In the genomic region with DNA sequence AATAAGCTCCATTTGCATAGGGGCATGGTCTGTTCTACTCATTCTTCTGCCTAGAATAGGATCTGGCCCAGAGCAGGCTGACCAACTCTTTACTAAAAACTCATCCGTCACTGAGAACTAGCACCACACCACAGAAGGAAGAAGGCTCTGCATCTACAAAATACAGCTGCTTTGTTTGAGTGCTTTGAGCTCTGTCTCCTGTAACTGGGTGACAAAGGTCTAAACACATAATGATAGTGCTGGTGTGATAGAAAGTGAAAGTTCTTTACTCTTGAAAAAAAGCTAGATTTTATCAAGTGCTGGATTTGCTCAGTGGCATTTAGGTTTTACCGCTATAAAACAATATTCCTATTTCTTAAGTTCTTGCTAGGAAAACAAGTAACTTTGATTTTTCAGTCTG, we compare ENCODE assay signal across 19 cellular contexts.
A peak's percentile ranks its signal among the peaks of the same experiment; 100 is the strongest.
DNase-seq lines count a peak whose midpoint lies in the region; ATAC-seq lines count a peak whose summit lies in the region.
"Had no signal": no experiment of that assay in that cellular context is flagged by ENCODE, and none has a peak within 500 bp of the region (broad histone marks: within the 10 kb centered on the region; RNA-seq: fewer than 3 reads in every experiment).

No MANE protein-coding gene starts in this region.

- POLR2A ChIA-PET in naive thymus-derived CD4-positive, alpha-beta T cell (lab: Charles Lee) = no interaction called here

- H3K4me1 ChIP-seq in naive thymus-derived CD4-positive, alpha-beta T cell (ENCODE audit: control insufficient read depth in 2 of 2, insufficient read depth in 2 of 2, low read length in 2 of 2) = no peaks in the 10 kb centered on the region

- no peak overlapping the region for H3K4me3 Mint-ChIP-seq in activated naive CD4-positive, alpha-beta T cell treated with anti-CD3 and anti-CD28 coated beads for 36 hours
- peak overlapping the region in 6 of 10 donors; percentile 5 to 57 (median 24) for H3K4me3 Mint-ChIP-seq in naive thymus-derived CD4-positive, alpha-beta T cell
- H3K4me3 Mint-ChIP-seq: activated T-cell treated with anti-CD3 and anti-CD28 coated beads, Interleukin-2, amount 50 U/mL, for 4 hours; CD4-positive, CD25-positive, alpha-beta regulatory T cell; endodermal cell; mesothelial cell of epicardium had no signal

- CTCF ChIA-PET in activated naive CD4-positive, alpha-beta T cell treated with anti-CD3 and anti-CD28 coated beads for 36 hours (lab: Charles Lee) = interaction anchor here (1.7 kb wide), 1 partner anchor 271 kb away, joined by 3 read pairs; no protein-coding TSS in a partner anchor
- CTCF ChIA-PET in naive thymus-derived CD4-positive, alpha-beta T cell (lab: Charles Lee) = no interaction called here

- H3K27ac Mint-ChIP-seq in activated naive CD4-positive, alpha-beta T cell treated with anti-CD3 and anti-CD28 coated beads, Interleukin-2, amount 50 U/mL, for 72 hours = no peak overlapping the region
- H3K27ac Mint-ChIP-seq in activated naive CD4-positive, alpha-beta T cell treated with anti-CD3 and anti-CD28 coated beads for 36 hours = no peak overlapping the region
- H3K27ac Mint-ChIP-seq in naive thymus-derived CD4-positive, alpha-beta T cell = peak overlapping the region in 3 of 9 donors; percentile 1 to 54 (median 43)
- H3K27ac Mint-ChIP-seq: endodermal cell, mesothelial cell of epicardium had no signal

- intact Hi-C loops in activated naive CD4-positive, alpha-beta T cell treated with anti-CD3 and anti-CD28 coated beads for 36 hours (cut with micrococcal nuclease) = loop anchor here (2.0 kb wide), 1 partner anchor 140 kb away; a partner anchor contains a TSS
- intact Hi-C loops in naive thymus-derived CD4-positive, alpha-beta T cell (cut with micrococcal nuclease) = no loop called here

- H3K9me3 ChIP-seq in naive thymus-derived CD4-positive, alpha-beta T cell (ENCODE audit: control insufficient read depth in 2 of 3, low read length in 3 of 3) = no peaks in the 10 kb centered on the region

- no peaks in the 10 kb centered on the region for H3K27me3 Mint-ChIP-seq in activated naive CD4-positive, alpha-beta T cell treated with anti-CD3 and anti-CD28 coated beads for 36 hours (ENCODE audit: low read depth)
- peaks cover 0 to 4% (median 0%) of the 10 kb centered on the region in 5 donors for H3K27me3 Mint-ChIP-seq in naive thymus-derived CD4-positive, alpha-beta T cell
- H3K27me3 Mint-ChIP-seq: CD4-positive, CD25-positive, alpha-beta regulatory T cell had no signal

- H3K36me3 ChIP-seq in naive thymus-derived CD4-positive, alpha-beta T cell (ENCODE audit: control insufficient read depth in 2 of 3, insufficient read depth in 3 of 3, low read length in 3 of 3) = no peaks in the 10 kb centered on the region

- H3K36me3 Mint-ChIP-seq in activated naive CD4-positive, alpha-beta T cell treated with anti-CD3 and anti-CD28 coated beads, Interleukin-2, amount 50 U/mL, for 72 hours = no peaks in the 10 kb centered on the region
- no peaks in the 10 kb centered on the region for H3K36me3 Mint-ChIP-seq in activated naive CD4-positive, alpha-beta T cell treated with anti-CD3 and anti-CD28 coated beads for 36 hours (ENCODE audit: low read depth)
- peaks cover 0 to 10% (median 8%) of the 10 kb centered on the region in 5 donors for H3K36me3 Mint-ChIP-seq in naive thymus-derived CD4-positive, alpha-beta T cell
- H3K36me3 Mint-ChIP-seq: CD4-positive, CD25-positive, alpha-beta regulatory T cell; mesothelial cell of epicardium had no signal

- H3K4me3 ChIP-seq in naive thymus-derived CD4-positive, alpha-beta T cell (ENCODE audit: low read length) = no peak overlapping the region
- H3K4me3 ChIP-seq: hepatocyte had no signal

- peaks cover 23% of the 10 kb centered on the region for H3K4me1 Mint-ChIP-seq in activated naive CD4-positive, alpha-beta T cell treated with anti-CD3 and anti-CD28 coated beads for 36 hours (ENCODE audit: low read depth)
- peaks cover 0 to 32% (median 18%) of the 10 kb centered on the region in 7 donors for H3K4me1 Mint-ChIP-seq in naive thymus-derived CD4-positive, alpha-beta T cell
- H3K4me1 Mint-ChIP-seq: endodermal cell, mesothelial cell of epicardium had no signal

- ATAC-seq in activated naive CD4-positive, alpha-beta T cell treated with anti-CD3 and anti-CD28 coated beads, Interleukin-2, amount 50 U/mL, for 72 hours = peak; percentile 46 to 69
- ATAC-seq in GM21528 (IDR thresholded peaks at IDR 0.05; ENCODE audit: low FRiP score, unreplicated experiment) (peak; percentile 44), HG03432 (IDR thresholded peaks at IDR 0.05; ENCODE audit: unreplicated experiment) (peak; percentile 68), GM18498 (IDR thresholded peaks at IDR 0.05; ENCODE audit: unreplicated experiment) (no peak)
- no peak for ATAC-seq in naive thymus-derived CD4-positive, alpha-beta T cell
- ATAC-seq: PC-3 had no signal

- no peak for DNase-seq in activated naive CD4-positive, alpha-beta T cell treated with anti-CD3 and anti-CD28 coated beads, Interleukin-2, amount 50 U/mL, for 72 hours (ENCODE audit: low spot score in 2 of 2)
- DNase-seq in activated naive CD4-positive, alpha-beta T cell treated with anti-CD3 and anti-CD28 coated beads for 36 hours = no peak
- DNase-seq in naive thymus-derived CD4-positive, alpha-beta T cell = peak in 1 of 9 donors; percentile 2
- DNase-seq in NCI-H82 treated with DMSO at 0.1 percent for 48 hours (lab: John Stamatoyannopoulos, UW; ENCODE audit: unreplicated experiment) (no peak), NCI-H146 (lab: John Stamatoyannopoulos, UW) (no peak)
- DNase-seq: activated T-cell treated with anti-CD3 and anti-CD28 coated beads, Interleukin-2, amount 50 U/mL, for 4 hours; anterior cingulate cortex; endodermal cell; IMR-90; MV-4-11; NCI-H2107; NCI-H69; PC-3 had no signal

- no peak overlapping the region for H3K27ac ChIP-seq in naive thymus-derived CD4-positive, alpha-beta T cell (ENCODE audit: low read depth, low read length)
- H3K27ac ChIP-seq: hepatocyte had no signal

- no peaks in the 10 kb centered on the region for H3K27me3 ChIP-seq in naive thymus-derived CD4-positive, alpha-beta T cell (ENCODE audit: control insufficient read depth in 2 of 2, insufficient read depth in 2 of 2, low read length in 2 of 2)
- H3K27me3 ChIP-seq: hepatocyte had no signal

- no peaks in the 10 kb centered on the region for H3K9me3 Mint-ChIP-seq in activated naive CD4-positive, alpha-beta T cell treated with anti-CD3 and anti-CD28 coated beads, Interleukin-2, amount 50 U/mL, for 72 hours
- no peaks in the 10 kb centered on the region for H3K9me3 Mint-ChIP-seq in activated naive CD4-positive, alpha-beta T cell treated with anti-CD3 and anti-CD28 coated beads for 36 hours
- peaks cover 0 to 8% (median 0%) of the 10 kb centered on the region in 11 donors for H3K9me3 Mint-ChIP-seq in naive thymus-derived CD4-positive, alpha-beta T cell
- H3K9me3 Mint-ChIP-seq: activated T-cell treated with anti-CD3 and anti-CD28 coated beads, Interleukin-2, amount 50 U/mL, for 4 hours; endodermal cell; mesothelial cell of epicardium had no signal

Comparison
In these comparisons a context has a peak if more than half of its experiments do, and no peak if none do; other contexts are left out.
1. ATAC-seq: peak in activated naive CD4-positive, alpha-beta T cell treated with anti-CD3 and anti-CD28 coated beads, Interleukin-2, amount 50 U/mL, for 72 hours (2 of 2), GM21528 (single experiment) and HG03432 (single experiment); none in naive thymus-derived CD4-positive, alpha-beta T cell (single experiment) and GM18498 (single experiment).